In the genomic region with DNA sequence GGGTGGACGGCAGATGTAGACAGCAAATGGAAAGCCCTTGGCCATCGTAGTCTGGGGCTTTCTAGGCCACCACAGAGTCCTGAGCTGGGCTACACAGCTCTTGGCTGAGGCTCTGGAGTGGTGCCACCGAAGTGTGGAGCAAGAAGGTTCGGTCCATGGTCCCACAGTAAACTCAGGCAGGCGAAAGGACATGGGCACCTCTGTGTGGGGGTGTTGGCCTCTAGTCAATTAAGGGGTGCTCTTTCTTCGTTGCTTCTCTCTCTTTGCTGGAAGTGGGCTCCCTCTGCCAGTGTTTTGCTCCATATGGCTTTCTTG, we compare ENCODE assay signal across 15 cellular contexts. TPM values are rescaled to one million over a fixed set of nuclear protein-coding genes. Genes with fewer than 3 reads are reported as not detected.
A peak's percentile ranks its signal among the peaks of the same experiment; 100 is the strongest.
DNase-seq lines count a peak whose midpoint lies in the region; ATAC-seq, FAIRE-seq and TF ChIP-seq lines count a peak whose summit lies in the region.
"Had no signal": no experiment of that assay in that cellular context is flagged by ENCODE, and none has a peak within 500 bp of the region (broad histone marks: within the 10 kb centered on the region; RNA-seq: fewer than 3 reads in every experiment).

No MANE protein-coding gene starts in this region.

- H3K4me2 ChIP-seq in osteoblast (ENCODE audit: insufficient read depth, low read length), result no peak overlapping the region

- H3K4me3 ChIP-seq in heart right ventricle, result no peak overlapping the region
- H3K4me3 ChIP-seq in kidney (ENCODE audit: low read length in 2 of 2), result no peak overlapping the region
- H3K4me3 ChIP-seq in osteoblast (ENCODE audit: insufficient read depth, low read length), result no peak overlapping the region
- H3K4me3 ChIP-seq in vagina, result no peak overlapping the region
- H3K4me3 ChIP-seq: SK-N-MC had no signal

- POLR2A ChIA-PET in activated CD8-positive, alpha-beta T cell treated with anti-CD3 and anti-CD28 coated beads for 36 hours (lab: Charles Lee), result interaction anchor here (1.1 to 1.3 kb wide), 2 partner anchors 8 to 17 kb away, joined by 4 to 6 read pairs; no protein-coding TSS in a partner anchor
- POLR2A ChIA-PET in WTC11 (lab: Charles Lee), result interaction anchor here (0.6 to 2.2 kb wide), 2 partner anchors 16 to 19 kb away, joined by 4 to 15 read pairs; no protein-coding TSS in a partner anchor

- intact Hi-C loops in heart right ventricle (cut with DNase I) (loop anchor here in 3 of 10 donors (5.0 to 10.0 kb wide), 4 partner anchors 148 to 658 kb away; a partner anchor contains a TSS), left cardiac atrium (cut with DNase I) (no loop called here), kidney (cut with DNase I) (no loop called here), vagina (cut with DNase I) (no loop called here)
- intact Hi-C loops in activated CD8-positive, alpha-beta T cell treated with anti-CD3 and anti-CD28 coated beads for 36 hours (cut with micrococcal nuclease), result no loop called here

- CTCF ChIA-PET in activated CD8-positive, alpha-beta T cell treated with anti-CD3 and anti-CD28 coated beads for 36 hours (lab: Charles Lee), result interaction anchor here (0.9 to 2.0 kb wide), 7 partner anchors 13 to 54 kb away, joined by 3 to 11 read pairs (median 5); no protein-coding TSS in a partner anchor
- CTCF ChIA-PET in WTC11 (lab: Charles Lee), result interaction anchor here (3.0 kb wide), 1 partner anchor 13 kb away, joined by 31 read pairs; no protein-coding TSS in a partner anchor

- TF ChIP-seq CTCF in heart right ventricle (IDR thresholded peaks at IDR 0.05) (no peak), kidney (IDR thresholded peaks at IDR 0.05; ENCODE audit: borderline replicate concordance, extremely low read depth, insufficient read depth) (no peak), osteoblast (IDR thresholded peaks at IDR 0.05; ENCODE audit: extremely low read depth, low read depth, low read length) (no peak), vagina (IDR thresholded peaks at IDR 0.05) (no peak), WTC11 (IDR thresholded peaks at IDR 0.05) (no peak)
- no peak for TF ChIP-seq CTCF in activated CD8-positive, alpha-beta T cell treated with anti-CD3 and anti-CD28 coated beads for 36 hours (IDR thresholded peaks at IDR 0.05)

- no peak overlapping the region for H3K4me3 Mint-ChIP-seq in activated CD8-positive, alpha-beta T cell treated with anti-CD3 and anti-CD28 coated beads for 36 hours
- H3K4me3 Mint-ChIP-seq in WTC11, result no peak overlapping the region
- H3K4me3 Mint-ChIP-seq: brain, memory B cell had no signal

- H3K27ac ChIP-seq in heart right ventricle (peak overlapping the region in 9 of 10 donors; percentile 2 to 94 (median 88)), kidney (ENCODE audit: low read depth in 2 of 2, low read length in 2 of 2) (peak overlapping the region; percentile 45 to 79), osteoblast (ENCODE audit: low read depth, low read length) (peak overlapping the region; percentile 55), vagina (peak overlapping the region; percentile 52)
- H3K27ac ChIP-seq: SK-N-MC had no signal

- H3K36me3 Mint-ChIP-seq in activated CD8-positive, alpha-beta T cell treated with anti-CD3 and anti-CD28 coated beads for 36 hours (ENCODE audit: low read depth), result peaks cover 4% of the 10 kb centered on the region
- peaks cover 2% of the 10 kb centered on the region for H3K36me3 Mint-ChIP-seq in WTC11
- H3K36me3 Mint-ChIP-seq: brain, memory B cell had no signal

- 96 to 98% methylated on average over 6 of the region's 6 CpGs for WGBS in heart right ventricle, 2 donors

- no peak for TF ChIP-seq POLR2A in vagina (IDR thresholded peaks at IDR 0.05)

- no peak overlapping the region for H3K9ac ChIP-seq in kidney (ENCODE audit: low read length in 2 of 2)

- H3K9me3 ChIP-seq in heart right ventricle (peaks cover 0 to 9% (median 0%) of the 10 kb centered on the region in 11 donors), kidney (ENCODE audit: control insufficient read depth in 1 of 2, low read length in 2 of 2) (no peaks in the 10 kb centered on the region), osteoblast (ENCODE audit: low read depth, low read length) (no peaks in the 10 kb centered on the region), vagina (no peaks in the 10 kb centered on the region)

- FAIRE-seq in kidney (lab: Jason Lieb, UNC), result no peak

- H4K20me1 ChIP-seq in osteoblast (ENCODE audit: insufficient read depth, low read length), result no peaks in the 10 kb centered on the region

- H3K27me3 Mint-ChIP-seq in activated CD8-positive, alpha-beta T cell treated with anti-CD3 and anti-CD28 coated beads for 36 hours, result no peaks in the 10 kb centered on the region
- H3K27me3 Mint-ChIP-seq in WTC11 (ENCODE audit: low read depth), result peaks cover 14% of the 10 kb centered on the region

- DNase-seq in heart right ventricle (no peak), left cardiac atrium (no peak), kidney (no peak), osteoblast (ENCODE audit: insufficient read length, low spot score, missing footprints) (no peak), vagina (ENCODE audit: extremely low spot score in 2 of 2) (no peak), hypothalamus (lab: John Stamatoyannopoulos, UW) (no peak), WTC11 (ENCODE audit: low spot score) (no peak)
- no peak for DNase-seq in activated CD8-positive, alpha-beta T cell treated with anti-CD3 and anti-CD28 coated beads for 36 hours
- DNase-seq: activated gamma-delta T cell, NCI-H187, NCI-H524, substantia nigra had no signal

- H3K4me1 Mint-ChIP-seq in activated CD8-positive, alpha-beta T cell treated with anti-CD3 and anti-CD28 coated beads for 36 hours (ENCODE audit: low read depth), result peaks cover 14% of the 10 kb centered on the region
- peaks cover 19% of the 10 kb centered on the region for H3K4me1 Mint-ChIP-seq in WTC11
- H3K4me1 Mint-ChIP-seq: brain had no signal

- H3K27me3 ChIP-seq in heart right ventricle (no peaks in the 10 kb centered on the region), osteoblast (ENCODE audit: insufficient read depth, low read length) (no peaks in the 10 kb centered on the region), vagina (no peaks in the 10 kb centered on the region)

- no peaks in the 10 kb centered on the region for H3K79me2 ChIP-seq in osteoblast (ENCODE audit: insufficient read depth, low read length)

- peaks cover 12 to 44% (median 38%) of the 10 kb centered on the region in 9 donors for H3K4me1 ChIP-seq in heart right ventricle
- peaks cover 17 to 23% of the 10 kb centered on the region in 2 donors for H3K4me1 ChIP-seq in kidney (ENCODE audit: control insufficient read depth in 1 of 2, insufficient read depth in 1 of 2, low read depth in 1 of 2, low read length in 2 of 2)
- H3K4me1 ChIP-seq in osteoblast (ENCODE audit: insufficient read depth, low read length), result peaks cover 14% of the 10 kb centered on the region
- peaks cover 22% of the 10 kb centered on the region for H3K4me1 ChIP-seq in vagina

- H3K27ac Mint-ChIP-seq in activated CD8-positive, alpha-beta T cell treated with anti-CD3 and anti-CD28 coated beads for 36 hours, result no peak overlapping the region
- H3K27ac Mint-ChIP-seq in WTC11, result no peak overlapping the region
- H3K27ac Mint-ChIP-seq: memory B cell had no signal

- no peak overlapping the region for H2AFZ ChIP-seq in osteoblast (ENCODE audit: low read length)

- ATAC-seq in heart right ventricle (no peak), left cardiac atrium (no peak), WTC11 (no peak)
- no peak for ATAC-seq in activated CD8-positive, alpha-beta T cell treated with anti-CD3 and anti-CD28 coated beads for 36 hours

- H3K9me3 Mint-ChIP-seq in activated CD8-positive, alpha-beta T cell treated with anti-CD3 and anti-CD28 coated beads for 36 hours, result peaks cover 4% of the 10 kb centered on the region
- H3K9me3 Mint-ChIP-seq in WTC11, result peaks cover 15% of the 10 kb centered on the region

- H3K36me3 ChIP-seq in heart right ventricle (no peaks in the 10 kb centered on the region), kidney (ENCODE audit: control insufficient read depth in 1 of 2, insufficient read depth in 2 of 2, low read length in 2 of 2) (no peaks in the 10 kb centered on the region), osteoblast (ENCODE audit: insufficient read depth, low read length) (no peaks in the 10 kb centered on the region), vagina (no peaks in the 10 kb centered on the region)

TF ChIP-seq in WTC11, 78 proteins besides CTCF, POLR2A, EP300 and RAD21:
- TF ChIP-seq TCF7 (CRISPR knock-in tag; IDR thresholded peaks at IDR 0.05; ENCODE audit: low read depth) (no peak), SOX15 (CRISPR knock-in tag; IDR thresholded peaks at IDR 0.05) (no peak), ELF4 (CRISPR knock-in tag; IDR thresholded peaks at IDR 0.05; ENCODE audit: low read depth) (no peak), ZNF317 (CRISPR knock-in tag; IDR thresholded peaks at IDR 0.05; ENCODE audit: borderline replicate concordance, low read depth) (no peak), GABPB1 (CRISPR knock-in tag; IDR thresholded peaks at IDR 0.05) (no peak), HMGA2 (CRISPR knock-in tag; IDR thresholded peaks at IDR 0.05) (no peak)
TF ChIP-seq in WTC11: peak in this region for 0.

RNA-seq across cellular contexts. Expression of a gene that starts 34.7 kb away (rescaled TPM):
- total RNA-seq in heart right ventricle (100 to 1,000 TPM; 170 to 416 (median 253) TPM), left cardiac atrium (100 to 1,000 TPM; 198 to 226 TPM), kidney (107 TPM), osteoblast (63.1 and 105 TPM in 2 replicates), vagina (87.7 TPM), WTC11 (2021) (52.5 to 60.6 TPM (median 58.3 TPM) in 3 replicates)
- polyA plus RNA-seq in heart right ventricle (100 to 1,000 TPM; 123 to 661 TPM), kidney (ENCODE audit: insufficient read depth, low read depth, low replicate concordance) (312 TPM)
- 10 to 100 TPM; 54.6 to 59.2 TPM for total RNA-seq in activated CD8-positive, alpha-beta T cell treated with anti-CD3 and anti-CD28 coated beads for 36 hours
